Comparison of ENCODE assay signal across 20 cellular contexts in genomic region chr22:45131749-45132148, GRCh38. TPM values are rescaled to one million over a fixed set of nuclear protein-coding genes. Genes with fewer than 3 reads are reported as not detected.
DNase-seq lines count a peak whose midpoint lies in the region; ATAC-seq and TF ChIP-seq lines count a peak whose summit lies in the region.
"Had no signal": no experiment of that assay in that cellular context is flagged by ENCODE, and none has a peak within 500 bp of the region (broad histone marks: within the 10 kb centered on the region; RNA-seq: fewer than 3 reads in every experiment).

No MANE protein-coding gene starts in this region.

- H3K4me3 Mint-ChIP-seq in stimulated activated memory B cell treated with anti-CD40 and anti-IgM and Interleukin-4, amounts not matched to agents 10 μg/mL and 1 μg/mL and 100 μg/mL, for 72 hours: no peak overlapping the region
- H3K4me3 Mint-ChIP-seq: activated T-helper 1 cell treated with anti-CD3 and anti-CD28 coated beads, Interleukin-12 subunit alpha, Interleukin-12 subunit beta, Interleukin-2, Interleukin-4 antibody, amounts not matched to agents 30 ng/mL and 10 ng/mL and 1 ng/mL, durations not matched to agents 14 hours and 24 hours and 36 hours; neural crest cell had no signal

- no peak overlapping the region for H3K27ac ChIP-seq in right cardiac atrium (ENCODE audit: low read length)
- H3K27ac ChIP-seq: 22Rv1, ascending aorta, esophagus muscularis mucosa had no signal

- H3K4me1 ChIP-seq in right cardiac atrium (ENCODE audit: control insufficient read depth, insufficient read depth, low read length): no peaks in the 10 kb centered on the region
- H3K4me1 ChIP-seq: ascending aorta, esophagus muscularis mucosa had no signal

- no peaks in the 10 kb centered on the region for H3K27me3 ChIP-seq in right cardiac atrium (ENCODE audit: control insufficient read depth, insufficient read depth)
- H3K27me3 ChIP-seq: ascending aorta had no signal

- WGBS in right cardiac atrium: 77% methylated on average over 3 of the region's 3 CpGs

- peaks cover 3% of the 10 kb centered on the region for H3K9me3 ChIP-seq in right cardiac atrium (ENCODE audit: control insufficient read depth, low read length)

- DNase-seq in SIG-M5 treated with dmso at 0.1 percent for 504 hours (lab: John Stamatoyannopoulos, UW; ENCODE audit: unreplicated experiment) (peak; percentile 81), SIG-M5 (lab: John Stamatoyannopoulos, UW) (no peak), SKM-1 treated with dmso at 0.1 percent for 144 hours (lab: John Stamatoyannopoulos, UW; ENCODE audit: unreplicated experiment) (peak; percentile 89), right cardiac atrium (peak in 2 of 3 donors; percentile 75), activated gamma-delta T cell (lab: John Stamatoyannopoulos, UW) (no peak)
- DNase-seq: activated CD4-positive, alpha-beta T cell treated with anti-CD3 and anti-CD28 coated beads for 4 hours; left cardiac atrium; NCI-H1105; NCI-H510A; stimulated activated naive CD4-positive, alpha-beta T cell; T-helper 2 cell had no signal

- peak; percentile 51 to 52 for ATAC-seq in right cardiac atrium
- peak; percentile 64 for ATAC-seq in stimulated activated memory B cell treated with anti-CD40 and anti-IgM and Interleukin-4, amounts not matched to agents 10 μg/mL and 1 μg/mL and 100 μg/mL, for 72 hours
- no peak for ATAC-seq in HG02623 (IDR thresholded peaks at IDR 0.05; ENCODE audit: unreplicated experiment)
- no peak for ATAC-seq in GM18505 (IDR thresholded peaks at IDR 0.05; ENCODE audit: unreplicated experiment)
- ATAC-seq: Panc1 had no signal

- TF ChIP-seq POLR2A in GM18505 (IDR thresholded peaks at IDR 0.05; ENCODE audit: borderline replicate concordance, extremely low read depth, insufficient read depth, insufficient read length): no peak

- H3K4me1 Mint-ChIP-seq in stimulated activated memory B cell treated with anti-CD40 and anti-IgM and Interleukin-4, amounts not matched to agents 10 μg/mL and 1 μg/mL and 100 μg/mL, for 72 hours: peaks cover 27% of the 10 kb centered on the region
- H3K4me1 Mint-ChIP-seq: neural crest cell had no signal

- H3K9me3 Mint-ChIP-seq in stimulated activated memory B cell treated with anti-CD40 and anti-IgM and Interleukin-4, amounts not matched to agents 10 μg/mL and 1 μg/mL and 100 μg/mL, for 72 hours: no peaks in the 10 kb centered on the region
- H3K9me3 Mint-ChIP-seq: neural crest cell had no signal

- no peak overlapping the region for H3K4me3 ChIP-seq in right cardiac atrium (ENCODE audit: low read length)
- H3K4me3 ChIP-seq: ascending aorta, esophagus muscularis mucosa had no signal

- no peaks in the 10 kb centered on the region for H3K27me3 Mint-ChIP-seq in stimulated activated memory B cell treated with anti-CD40 and anti-IgM and Interleukin-4, amounts not matched to agents 10 μg/mL and 1 μg/mL and 100 μg/mL, for 72 hours

- peaks cover 15% of the 10 kb centered on the region for H3K36me3 Mint-ChIP-seq in stimulated activated memory B cell treated with anti-CD40 and anti-IgM and Interleukin-4, amounts not matched to agents 10 μg/mL and 1 μg/mL and 100 μg/mL, for 72 hours

- H3K27ac Mint-ChIP-seq in stimulated activated memory B cell treated with anti-CD40 and anti-IgM and Interleukin-4, amounts not matched to agents 10 μg/mL and 1 μg/mL and 100 μg/mL, for 72 hours: peak overlapping the region; percentile 9
- H3K27ac Mint-ChIP-seq: activated T-helper 1 cell treated with anti-CD3 and anti-CD28 coated beads, Interleukin-12 subunit alpha, Interleukin-12 subunit beta, Interleukin-2, Interleukin-4 antibody, amounts not matched to agents 30 ng/mL and 10 ng/mL and 1 ng/mL, durations not matched to agents 14 hours and 24 hours and 36 hours had no signal

- intact Hi-C loops in right cardiac atrium (cut with DNase I): no loop called here

RNA-seq across cellular contexts. Expression of gene NUP50, which starts 32.0 kb away (rescaled TPM):
- total RNA-seq in right cardiac atrium: 10 to 100 TPM; 15.3 to 24.8 (median 19.7) TPM
- polyA plus RNA-seq in right cardiac atrium: 5.8 TPM

Comparison
In these comparisons a context has a peak if more than half of its experiments do, and no peak if none do; other contexts are left out.
1. DNase-seq: peak in SIG-M5 treated with dmso at 0.1 percent for 504 hours (single experiment), SKM-1 treated with dmso at 0.1 percent for 144 hours (single experiment) and right cardiac atrium (2 of 3); none in SIG-M5 (single experiment) and activated gamma-delta T cell (single experiment).
2. ATAC-seq: peak in right cardiac atrium (2 of 2) and stimulated activated memory B cell treated with anti-CD40 and anti-IgM and Interleukin-4, amounts not matched to agents 10 μg/mL and 1 μg/mL and 100 μg/mL, for 72 hours (single experiment); none in HG02623 (single experiment) and GM18505 (single experiment).